In genomic region chr2:212154392-212154791, GRCh38 we compare ENCODE assay signal across 21 cellular contexts.
A peak's percentile ranks its signal among the peaks of the same experiment; 100 is the strongest.
DNase-seq lines count a peak whose midpoint lies in the region; ATAC-seq and TF ChIP-seq lines count a peak whose summit lies in the region.
"Had no signal": no experiment of that assay in that cellular context is flagged by ENCODE, and none has a peak within 500 bp of the region (broad histone marks: within the 10 kb centered on the region; RNA-seq: fewer than 3 reads in every experiment).

No MANE protein-coding gene starts in this region.

- in situ Hi-C loops in GM13977 (cut with MboI; ENCODE audit: low pct_unique_long_range_greater_than_20kb, low sequenced_read_pairs, unreplicated experiment): no loop called here

- H3K27me3 ChIP-seq in foreskin keratinocyte: no peaks in the 10 kb centered on the region
- H3K27me3 ChIP-seq: brain microvascular endothelial cell, gastroesophageal sphincter, right lobe of liver, tibial artery had no signal

- peaks cover 17% of the 10 kb centered on the region for H3K4me1 ChIP-seq in foreskin keratinocyte
- H3K4me1 ChIP-seq: gastroesophageal sphincter, right lobe of liver had no signal

- no peak for TF ChIP-seq CTCF in foreskin keratinocyte (conservative IDR thresholded peaks at IDR 0.05)
- TF ChIP-seq CTCF in GM13977 (IDR thresholded peaks at IDR 0.05; ENCODE audit: extremely low read depth, insufficient read depth, missing control alignments): no peak

- DNase-seq in DMS 273 (lab: John Stamatoyannopoulos, UW; ENCODE audit: unreplicated experiment) (peak; percentile 32), DMS 273 treated with DMSO at 0.1 percent for 48 hours (lab: John Stamatoyannopoulos, UW) (no peak), NCI-H1105 (lab: John Stamatoyannopoulos, UW) (peak; percentile 62), NCI-H69 (lab: John Stamatoyannopoulos, UW) (peak; percentile 88), foreskin keratinocyte (peak; percentile 51 to 73), GM13977 (ENCODE audit: low spot score) (no peak)
- DNase-seq in activated CD4-positive, CD25-positive, alpha-beta regulatory T cell (lab: John Stamatoyannopoulos, UW): no peak
- DNase-seq: brain microvascular endothelial cell; dermis blood vessel endothelial cell; erythroblast; GM23248; NCI-H2107; nucleus accumbens; right lobe of liver; stimulated activated naive CD4-positive, alpha-beta T cell treated with Interleukin-2 at 50 U/mL for 16 hours; T-helper 2 cell; tibial artery had no signal

- no peak overlapping the region for H3K27ac ChIP-seq in foreskin keratinocyte
- H3K27ac ChIP-seq: 22Rv1, brain microvascular endothelial cell, gastroesophageal sphincter, GM23248, right lobe of liver, tibial artery had no signal

- peak; percentile 93 for ATAC-seq in foreskin keratinocyte
- ATAC-seq in GM18907 (IDR thresholded peaks at IDR 0.05; ENCODE audit: unreplicated experiment): no peak
- ATAC-seq: gastroesophageal sphincter, HepG2, right lobe of liver had no signal

Comparison
In these comparisons a context has a peak if more than half of its experiments do, and no peak if none do; other contexts are left out.
1. DNase-seq: peak in DMS 273 (single experiment), NCI-H1105 (single experiment), NCI-H69 (single experiment) and foreskin keratinocyte (2 of 2); none in DMS 273 treated with DMSO at 0.1 percent for 48 hours (single experiment), GM13977 (single experiment) and activated CD4-positive, CD25-positive, alpha-beta regulatory T cell (0 of 4).